In the genomic region with DNA sequence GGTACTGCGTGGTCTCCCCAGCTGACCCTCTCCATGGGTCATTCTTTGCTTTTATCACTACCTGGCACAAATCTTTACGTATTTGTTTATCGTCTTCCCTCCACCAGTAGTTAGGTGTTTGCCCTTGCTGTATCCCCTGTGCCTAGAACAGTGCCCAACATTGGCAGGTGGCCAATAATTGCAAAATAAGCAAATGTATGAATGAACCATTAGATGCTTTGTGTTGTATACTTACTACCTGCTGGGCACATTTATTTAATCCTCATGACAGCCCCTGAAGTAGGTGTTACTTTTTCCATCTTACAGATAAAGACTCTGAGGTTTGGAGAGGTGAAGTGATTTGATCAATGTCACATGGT, we compare ENCODE assay signal across 1 cellular context.
TF ChIP-seq lines count a peak whose summit lies in the region.

No MANE protein-coding gene starts in this region.

TF ChIP-seq in H1, 55 proteins besides CTCF, POLR2A, EP300 and RAD21:
- TF ChIP-seq RXRA (IDR thresholded peaks at IDR 0.05; ENCODE audit: insufficient read depth, low read depth, low read length) (no peak), CBX5 (IDR thresholded peaks at IDR 0.05; ENCODE audit: low read depth, low read length) (no peak), SP1 (IDR thresholded peaks at IDR 0.05; ENCODE audit: low read depth, low read length) (no peak), SRF (IDR thresholded peaks at IDR 0.05; ENCODE audit: low read depth, low read length) (no peak), ZNF274 (IDR thresholded peaks at IDR 0.05; ENCODE audit: borderline replicate concordance, extremely low read depth, low read length) (no peak), MAFK (IDR thresholded peaks at IDR 0.05; ENCODE audit: low read depth, low read length) (no peak)
- TF ChIP-seq, protein P1, sequence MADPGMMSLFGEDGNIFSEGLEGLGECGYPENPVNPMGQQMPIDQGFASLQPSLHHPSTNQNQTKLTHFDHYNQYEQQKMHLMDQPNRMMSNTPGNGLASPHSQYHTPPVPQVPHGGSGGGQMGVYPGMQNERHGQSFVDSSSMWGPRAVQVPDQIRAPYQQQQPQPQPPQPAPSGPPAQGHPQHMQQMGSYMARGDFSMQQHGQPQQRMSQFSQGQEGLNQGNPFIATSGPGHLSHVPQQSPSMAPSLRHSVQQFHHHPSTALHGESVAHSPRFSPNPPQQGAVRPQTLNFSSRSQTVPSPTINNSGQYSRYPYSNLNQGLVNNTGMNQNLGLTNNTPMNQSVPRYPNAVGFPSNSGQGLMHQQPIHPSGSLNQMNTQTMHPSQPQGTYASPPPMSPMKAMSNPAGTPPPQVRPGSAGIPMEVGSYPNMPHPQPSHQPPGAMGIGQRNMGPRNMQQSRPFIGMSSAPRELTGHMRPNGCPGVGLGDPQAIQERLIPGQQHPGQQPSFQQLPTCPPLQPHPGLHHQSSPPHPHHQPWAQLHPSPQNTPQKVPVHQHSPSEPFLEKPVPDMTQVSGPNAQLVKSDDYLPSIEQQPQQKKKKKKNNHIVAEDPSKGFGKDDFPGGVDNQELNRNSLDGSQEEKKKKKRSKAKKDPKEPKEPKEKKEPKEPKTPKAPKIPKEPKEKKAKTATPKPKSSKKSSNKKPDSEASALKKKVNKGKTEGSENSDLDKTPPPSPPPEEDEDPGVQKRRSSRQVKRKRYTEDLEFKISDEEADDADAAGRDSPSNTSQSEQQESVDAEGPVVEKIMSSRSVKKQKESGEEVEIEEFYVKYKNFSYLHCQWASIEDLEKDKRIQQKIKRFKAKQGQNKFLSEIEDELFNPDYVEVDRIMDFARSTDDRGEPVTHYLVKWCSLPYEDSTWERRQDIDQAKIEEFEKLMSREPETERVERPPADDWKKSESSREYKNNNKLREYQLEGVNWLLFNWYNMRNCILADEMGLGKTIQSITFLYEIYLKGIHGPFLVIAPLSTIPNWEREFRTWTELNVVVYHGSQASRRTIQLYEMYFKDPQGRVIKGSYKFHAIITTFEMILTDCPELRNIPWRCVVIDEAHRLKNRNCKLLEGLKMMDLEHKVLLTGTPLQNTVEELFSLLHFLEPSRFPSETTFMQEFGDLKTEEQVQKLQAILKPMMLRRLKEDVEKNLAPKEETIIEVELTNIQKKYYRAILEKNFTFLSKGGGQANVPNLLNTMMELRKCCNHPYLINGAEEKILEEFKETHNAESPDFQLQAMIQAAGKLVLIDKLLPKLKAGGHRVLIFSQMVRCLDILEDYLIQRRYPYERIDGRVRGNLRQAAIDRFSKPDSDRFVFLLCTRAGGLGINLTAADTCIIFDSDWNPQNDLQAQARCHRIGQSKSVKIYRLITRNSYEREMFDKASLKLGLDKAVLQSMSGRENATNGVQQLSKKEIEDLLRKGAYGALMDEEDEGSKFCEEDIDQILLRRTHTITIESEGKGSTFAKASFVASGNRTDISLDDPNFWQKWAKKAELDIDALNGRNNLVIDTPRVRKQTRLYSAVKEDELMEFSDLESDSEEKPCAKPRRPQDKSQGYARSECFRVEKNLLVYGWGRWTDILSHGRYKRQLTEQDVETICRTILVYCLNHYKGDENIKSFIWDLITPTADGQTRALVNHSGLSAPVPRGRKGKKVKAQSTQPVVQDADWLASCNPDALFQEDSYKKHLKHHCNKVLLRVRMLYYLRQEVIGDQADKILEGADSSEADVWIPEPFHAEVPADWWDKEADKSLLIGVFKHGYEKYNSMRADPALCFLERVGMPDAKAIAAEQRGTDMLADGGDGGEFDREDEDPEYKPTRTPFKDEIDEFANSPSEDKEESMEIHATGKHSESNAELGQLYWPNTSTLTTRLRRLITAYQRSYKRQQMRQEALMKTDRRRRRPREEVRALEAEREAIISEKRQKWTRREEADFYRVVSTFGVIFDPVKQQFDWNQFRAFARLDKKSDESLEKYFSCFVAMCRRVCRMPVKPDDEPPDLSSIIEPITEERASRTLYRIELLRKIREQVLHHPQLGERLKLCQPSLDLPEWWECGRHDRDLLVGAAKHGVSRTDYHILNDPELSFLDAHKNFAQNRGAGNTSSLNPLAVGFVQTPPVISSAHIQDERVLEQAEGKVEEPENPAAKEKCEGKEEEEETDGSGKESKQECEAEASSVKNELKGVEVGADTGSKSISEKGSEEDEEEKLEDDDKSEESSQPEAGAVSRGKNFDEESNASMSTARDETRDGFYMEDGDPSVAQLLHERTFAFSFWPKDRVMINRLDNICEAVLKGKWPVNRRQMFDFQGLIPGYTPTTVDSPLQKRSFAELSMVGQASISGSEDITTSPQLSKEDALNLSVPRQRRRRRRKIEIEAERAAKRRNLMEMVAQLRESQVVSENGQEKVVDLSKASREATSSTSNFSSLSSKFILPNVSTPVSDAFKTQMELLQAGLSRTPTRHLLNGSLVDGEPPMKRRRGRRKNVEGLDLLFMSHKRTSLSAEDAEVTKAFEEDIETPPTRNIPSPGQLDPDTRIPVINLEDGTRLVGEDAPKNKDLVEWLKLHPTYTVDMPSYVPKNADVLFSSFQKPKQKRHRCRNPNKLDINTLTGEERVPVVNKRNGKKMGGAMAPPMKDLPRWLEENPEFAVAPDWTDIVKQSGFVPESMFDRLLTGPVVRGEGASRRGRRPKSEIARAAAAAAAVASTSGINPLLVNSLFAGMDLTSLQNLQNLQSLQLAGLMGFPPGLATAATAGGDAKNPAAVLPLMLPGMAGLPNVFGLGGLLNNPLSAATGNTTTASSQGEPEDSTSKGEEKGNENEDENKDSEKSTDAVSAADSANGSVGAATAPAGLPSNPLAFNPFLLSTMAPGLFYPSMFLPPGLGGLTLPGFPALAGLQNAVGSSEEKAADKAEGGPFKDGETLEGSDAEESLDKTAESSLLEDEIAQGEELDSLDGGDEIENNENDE (IDR thresholded peaks at IDR 0.05; ENCODE audit: insufficient replicate concordance, low read length) = no peak
- TF ChIP-seq, protein P2, sequence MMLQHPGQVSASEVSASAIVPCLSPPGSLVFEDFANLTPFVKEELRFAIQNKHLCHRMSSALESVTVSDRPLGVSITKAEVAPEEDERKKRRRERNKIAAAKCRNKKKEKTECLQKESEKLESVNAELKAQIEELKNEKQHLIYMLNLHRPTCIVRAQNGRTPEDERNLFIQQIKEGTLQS (IDR thresholded peaks at IDR 0.05; ENCODE audit: insufficient read depth, low read depth, low read length) = no peak
